ENCODE assay signal across 1 cellular context in genomic region chr11:66567787-66568123, GRCh38.
TF ChIP-seq lines count a peak whose summit lies in the region.

No MANE protein-coding gene starts in this region.

TF ChIP-seq in endothelial cell of umbilical vein, 7 proteins besides CTCF, POLR2A, EP300 and RAD21:
- TF ChIP-seq GATA2 (IDR thresholded peaks at IDR 0.05; ENCODE audit: insufficient read depth, insufficient read length, low read depth, low read length) (no peak), JUN (IDR thresholded peaks at IDR 0.05; ENCODE audit: borderline replicate concordance, insufficient read depth, insufficient read length, low read depth) (no peak), EZH2 (IDR thresholded peaks at IDR 0.05; ENCODE audit: borderline replicate concordance, low read depth, low read length, severe bottlenecking) (no peak), MYC (IDR thresholded peaks at IDR 0.05; ENCODE audit: low read depth, low read length) (no peak), FOS (IDR thresholded peaks at IDR 0.05; ENCODE audit: borderline replicate concordance, insufficient read depth, low read length) (no peak), MAX (IDR thresholded peaks at IDR 0.05; ENCODE audit: insufficient read depth, insufficient read length) (no peak), POLR2AphosphoS5 (IDR thresholded peaks at IDR 0.05; ENCODE audit: insufficient read depth, low read depth, low read length) (no peak)
TF ChIP-seq in endothelial cell of umbilical vein: peak in this region for 0.
